20 cellular contexts compared by ENCODE assay signal in genomic region chr10:95434583-95434982, GRCh38.
A peak's percentile ranks its signal among the peaks of the same experiment; 100 is the strongest.
DNase-seq lines count a peak whose midpoint lies in the region; TF ChIP-seq lines count a peak whose summit lies in the region.
"Had no signal": no experiment of that assay in that cellular context is flagged by ENCODE, and none has a peak within 500 bp of the region (broad histone marks: within the 10 kb centered on the region; RNA-seq: fewer than 3 reads in every experiment).

No MANE protein-coding gene starts in this region.

- peaks cover 27 to 88% of the 10 kb centered on the region in 2 donors for H3K4me1 ChIP-seq in ascending aorta
- peaks cover 0 to 98% (median 84%) of the 10 kb centered on the region in 4 donors for H3K4me1 ChIP-seq in tibial artery

- peak in 1 of 2 donors; percentile 30 for DNase-seq in ascending aorta (ENCODE audit: low spot score in 2 of 2)
- DNase-seq in fibroblast of pulmonary artery (ENCODE audit: low read depth): peak; percentile 16
- no peak for DNase-seq in neural crest cell (ENCODE audit: low read depth, low spot score)
- DNase-seq in tibial artery: no peak
- DNase-seq in HEK293T (ENCODE audit: extremely low spot score): no peak
- DNase-seq in NCI-H1436 (lab: John Stamatoyannopoulos, UW): no peak
- no peak for DNase-seq in stimulated activated CD4-positive, alpha-beta T cell treated with anti-CD3 and anti-CD28 coated beads, Interleukin-4, amount 100 ng/mL, for 24 hours
- DNase-seq: activated CD8-positive, alpha-beta T cell treated with anti-CD3 and anti-CD28 coated beads for 36 hours; activated naive CD8-positive, alpha-beta T cell treated with anti-CD3 and anti-CD28 coated beads, Interleukin-2, amount 10 ng/mL, durations not matched to agents 7 days and 5 days; activated T-cell treated with anti-CD3 and anti-CD28 coated beads, Interleukin-2, amount 50 U/mL, for 4 hours; Calu3; effector CD8-positive, alpha-beta T cell; GDM1; naive B cell; NCI-H1930; NCI-H446 treated with DMSO at 0.1 percent for 48 hours; stimulated activated CD4-positive, alpha-beta T cell treated with anti-CD3 and anti-CD28 coated beads, Interleukin-12 subunit alpha, Interleukin-12 subunit beta, amount 100 ng/mL, for 4 hours; stimulated activated naive CD4-positive, alpha-beta T cell had no signal

- intact Hi-C loops in ascending aorta (cut with DNase I) (loop anchor here (5.0 kb wide), 1 partner anchor 128 kb away; the partner anchor contains the start of gene SORBS1), tibial artery (cut with DNase I; ENCODE audit: low total_unique reads) (no loop called here)

- no peaks in the 10 kb centered on the region for H3K36me3 Mint-ChIP-seq in neural crest cell (ENCODE audit: low read depth)
- H3K36me3 Mint-ChIP-seq: activated naive CD8-positive, alpha-beta T cell treated with anti-CD3 and anti-CD28 coated beads, Interleukin-2, amount 10 ng/mL, durations not matched to agents 7 days and 5 days; naive B cell had no signal

- H3K27me3 ChIP-seq in ascending aorta (no peaks in the 10 kb centered on the region), tibial artery (no peaks in the 10 kb centered on the region)

- peaks cover 90 to 95% of the 10 kb centered on the region in 2 donors for H3K36me3 ChIP-seq in ascending aorta
- H3K36me3 ChIP-seq in tibial artery: peaks cover 70 to 86% (median 80%) of the 10 kb centered on the region in 3 donors

- no peaks in the 10 kb centered on the region for H3K27me3 Mint-ChIP-seq in neural crest cell (ENCODE audit: low read depth)
- H3K27me3 Mint-ChIP-seq: activated CD8-positive, alpha-beta T cell treated with anti-CD3 and anti-CD28 coated beads for 36 hours; naive B cell had no signal

- H3K27ac ChIP-seq in ascending aorta (peak overlapping the region; percentile 93 to 96), tibial artery (peak overlapping the region; percentile 80 to 91)
- H3K27ac ChIP-seq: VCaP had no signal

- no peaks in the 10 kb centered on the region for H3K9me3 Mint-ChIP-seq in neural crest cell
- H3K9me3 Mint-ChIP-seq: activated CD8-positive, alpha-beta T cell treated with anti-CD3 and anti-CD28 coated beads for 36 hours; activated naive CD8-positive, alpha-beta T cell treated with anti-CD3 and anti-CD28 coated beads, Interleukin-2, amount 10 ng/mL, durations not matched to agents 7 days and 5 days; activated T-cell treated with anti-CD3 and anti-CD28 coated beads, Interleukin-2, amount 50 U/mL, for 4 hours; naive B cell had no signal

- POLR2A ChIA-PET in HEK293T (lab: Yijun Ruan, JAX): no interaction called here

- CTCF ChIA-PET in HEK293T (lab: Yijun Ruan, JAX): interaction anchor here (1.4 kb wide), 1 partner anchor 9 kb away, joined by 6 read pairs; no protein-coding TSS in a partner anchor

- H3K4me3 ChIP-seq in ascending aorta: no peak overlapping the region
- H3K4me3 ChIP-seq in fibroblast of pulmonary artery (replicated peaks; ENCODE audit: low read depth, low read length): no peak overlapping the region
- no peak overlapping the region for H3K4me3 ChIP-seq in tibial artery
- H3K4me3 ChIP-seq: GM12878 had no signal

- no peak overlapping the region for H3K4me3 Mint-ChIP-seq in neural crest cell
- H3K4me3 Mint-ChIP-seq: activated CD8-positive, alpha-beta T cell treated with anti-CD3 and anti-CD28 coated beads for 36 hours; activated naive CD8-positive, alpha-beta T cell treated with anti-CD3 and anti-CD28 coated beads, Interleukin-2, amount 10 ng/mL, durations not matched to agents 7 days and 5 days; activated T-cell treated with anti-CD3 and anti-CD28 coated beads, Interleukin-2, amount 50 U/mL, for 4 hours; naive B cell had no signal

- H3K9me3 ChIP-seq in ascending aorta (no peaks in the 10 kb centered on the region), tibial artery (no peaks in the 10 kb centered on the region)

- H3K27ac Mint-ChIP-seq in neural crest cell (ENCODE audit: unreplicated experiment): peak overlapping the region; percentile 72
- H3K27ac Mint-ChIP-seq: activated CD8-positive, alpha-beta T cell treated with anti-CD3 and anti-CD28 coated beads for 36 hours; activated naive CD8-positive, alpha-beta T cell treated with anti-CD3 and anti-CD28 coated beads, Interleukin-2, amount 10 ng/mL, durations not matched to agents 7 days and 5 days; naive B cell had no signal

- TF ChIP-seq CTCF in ascending aorta (IDR thresholded peaks at IDR 0.05) (no peak), fibroblast of pulmonary artery (IDR thresholded peaks at IDR 0.05; ENCODE audit: low read length, missing control alignments) (no peak), neural crest cell (conservative IDR thresholded peaks at IDR 0.05) (no peak), tibial artery (IDR thresholded peaks at IDR 0.05) (no peak)

- H3K4me1 Mint-ChIP-seq in neural crest cell: peaks cover 36% of the 10 kb centered on the region

TF ChIP-seq in HEK293T, 16 proteins besides CTCF, POLR2A, EP300 and RAD21:
- TF ChIP-seq HDGF (IDR thresholded peaks at IDR 0.05; ENCODE audit: borderline replicate concordance) (no peak), ZNF384 (IDR thresholded peaks at IDR 0.05) (no peak), FOXK2 (IDR thresholded peaks at IDR 0.05) (no peak), CTBP1 (IDR thresholded peaks at IDR 0.05; ENCODE audit: borderline replicate concordance) (no peak), SP1 (IDR thresholded peaks at IDR 0.05) (no peak), LEF1 (IDR thresholded peaks at IDR 0.05; ENCODE audit: borderline replicate concordance) (no peak), SUZ12 (IDR thresholded peaks at IDR 0.05) (no peak), TARDBP (IDR thresholded peaks at IDR 0.05) (no peak), NFRKB (IDR thresholded peaks at IDR 0.05) (no peak)
